Comparison of ENCODE assay signal across 8 cellular contexts in the genomic region with DNA sequence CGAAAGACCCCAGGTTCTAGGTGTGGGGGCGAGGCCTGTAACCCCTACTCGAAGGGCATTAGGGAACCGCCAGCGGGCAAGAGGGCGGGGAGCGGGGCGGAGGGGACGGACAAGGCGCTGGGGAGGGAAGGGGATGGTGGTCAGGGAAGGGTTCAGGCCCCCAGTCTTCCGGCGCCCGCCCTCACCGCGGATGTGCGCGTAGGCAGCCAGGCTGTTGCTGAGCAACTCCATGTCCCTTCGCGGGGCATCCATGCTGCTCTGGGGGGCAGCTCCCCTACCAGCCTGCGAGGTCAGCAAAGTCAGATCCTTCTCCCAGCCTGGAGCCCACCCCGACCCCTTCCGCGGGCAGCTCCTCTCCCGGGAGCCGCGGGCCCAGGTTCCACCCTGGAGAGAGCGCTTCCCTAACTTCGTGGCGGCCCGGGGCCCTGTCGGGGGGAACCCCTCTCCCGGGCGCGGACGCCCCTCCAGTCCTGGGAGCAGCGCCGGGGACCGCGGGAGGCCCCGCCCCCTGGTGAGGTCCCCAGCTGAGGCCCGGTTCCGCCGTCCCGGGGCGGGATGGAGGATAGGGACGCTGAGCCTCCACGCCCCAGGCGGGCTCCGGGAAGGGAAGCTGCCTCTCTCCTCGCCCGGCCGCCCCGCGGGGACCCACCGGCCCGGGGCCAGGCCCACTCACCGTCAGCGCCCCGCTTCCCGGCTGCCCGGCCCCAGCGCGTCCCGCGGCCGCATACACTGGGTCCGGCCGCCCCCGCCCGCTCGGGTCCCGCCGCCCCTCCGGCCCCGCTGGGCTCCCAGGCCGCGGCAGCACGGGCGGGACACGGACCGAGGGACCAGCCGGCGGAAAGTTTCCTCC. TPM values are rescaled to one million over a fixed set of nuclear protein-coding genes. Genes with fewer than 3 reads are reported as not detected.
DNase-seq lines count a peak whose midpoint lies in the region; ATAC-seq and TF ChIP-seq lines count a peak whose summit lies in the region.

No MANE protein-coding gene starts in this region.

- H3K4me3 Mint-ChIP-seq in activated T-cell treated with anti-CD3 and anti-CD28 coated beads, Interleukin-2, amount 50 U/mL, for 4 hours, result peak overlapping the region; percentile 68

- no peaks in the 10 kb centered on the region for H3K27me3 ChIP-seq in GM06990 (replicated peaks; ENCODE audit: control insufficient read depth, insufficient read depth, low read length)
- H3K27me3 ChIP-seq in neutrophil, result peaks cover 67% of the 10 kb centered on the region

- ATAC-seq in activated T-cell treated with anti-CD3 and anti-CD28 coated beads, Interleukin-2, amount 50 U/mL, for 4 hours, result peak; percentile 35 to 43

- TF ChIP-seq CTCF in GM06990 (IDR thresholded peaks at IDR 0.05; ENCODE audit: insufficient read depth, low read length, poor library complexity, severe bottlenecking) (no peak), neutrophil (IDR thresholded peaks at IDR 0.05) (no peak)

- H3K4me3 ChIP-seq in GM06990 (replicated peaks; ENCODE audit: low read depth, low read length) (peak overlapping the region; percentile 63), neutrophil (ENCODE audit: low read depth in 1 of 2, low read length in 1 of 2) (peak overlapping the region; percentile 76 to 82)

- H3K27ac ChIP-seq in neutrophil, result peak overlapping the region; percentile 77

- no peaks in the 10 kb centered on the region for H3K9me3 Mint-ChIP-seq in activated T-cell treated with anti-CD3 and anti-CD28 coated beads, Interleukin-2, amount 50 U/mL, for 4 hours

- peak; percentile 46 for DNase-seq in GM06990 (ENCODE audit: extremely low read depth, insufficient read length)
- DNase-seq in HuH-7 (ENCODE audit: low spot score), result peak; percentile 46
- no peak for DNase-seq in activated T-cell treated with anti-CD3 and anti-CD28 coated beads, Interleukin-2, amount 50 U/mL, for 4 hours
- peak; percentile 45 for DNase-seq in foreskin melanocyte
- no peak for DNase-seq in NCI-H510A treated with DMSO at 0.1 percent for 48 hours (lab: John Stamatoyannopoulos, UW)
- no peak for DNase-seq in NCI-H1694 treated with DMSO at 0.1 percent for 48 hours (lab: John Stamatoyannopoulos, UW)
- DNase-seq in cortex of kidney (lab: John Stamatoyannopoulos, UW), result no peak

- no peaks in the 10 kb centered on the region for H3K36me3 Mint-ChIP-seq in activated T-cell treated with anti-CD3 and anti-CD28 coated beads, Interleukin-2, amount 50 U/mL, for 4 hours (ENCODE audit: insufficient read depth)

- H3K36me3 ChIP-seq in GM06990 (ENCODE audit: control insufficient read depth, insufficient read depth, low read length) (no peaks in the 10 kb centered on the region), neutrophil (no peaks in the 10 kb centered on the region)

- H3K9me3 ChIP-seq in neutrophil, result no peaks in the 10 kb centered on the region

- peaks cover 38 to 41% of the 10 kb centered on the region in 2 experiments for H3K4me1 ChIP-seq in neutrophil (ENCODE audit: control insufficient read depth in 1 of 2, insufficient read depth in 1 of 2, low read depth in 1 of 2, low read length in 1 of 2)

- H3K27me3 Mint-ChIP-seq in activated T-cell treated with anti-CD3 and anti-CD28 coated beads, Interleukin-2, amount 50 U/mL, for 4 hours (ENCODE audit: low read depth), result no peaks in the 10 kb centered on the region

- H3K4me1 Mint-ChIP-seq in activated T-cell treated with anti-CD3 and anti-CD28 coated beads, Interleukin-2, amount 50 U/mL, for 4 hours (ENCODE audit: low read depth), result peaks cover 23% of the 10 kb centered on the region

RNA-seq across cellular contexts. Expression of gene EVA1B, which starts 0.4 kb away (rescaled TPM):
- total RNA-seq in activated T-cell treated with anti-CD3 and anti-CD28 coated beads, Interleukin-2, amount 50 U/mL, for 4 hours, result 1 to 10 TPM; 2.2 to 5.5 (median 4.5) TPM

RNA-seq across cellular contexts. Expression of gene SH3D21, which starts 16.8 kb away (rescaled TPM):
- 1 to 10 TPM; 1.7 to 5.6 (median 2.3) TPM for total RNA-seq in activated T-cell treated with anti-CD3 and anti-CD28 coated beads, Interleukin-2, amount 50 U/mL, for 4 hours

Comparison
In these comparisons a context has a peak if more than half of its experiments do, and no peak if none do; other contexts are left out.
1. DNase-seq: peak in GM06990 (single experiment), HuH-7 (single experiment) and foreskin melanocyte (single experiment); none in activated T-cell treated with anti-CD3 and anti-CD28 coated beads, Interleukin-2, amount 50 U/mL, for 4 hours (single experiment), NCI-H510A treated with DMSO at 0.1 percent for 48 hours (single experiment), NCI-H1694 treated with DMSO at 0.1 percent for 48 hours (single experiment) and cortex of kidney (single experiment).